Comparison of ENCODE assay signal across 29 cellular contexts in the genomic region with DNA sequence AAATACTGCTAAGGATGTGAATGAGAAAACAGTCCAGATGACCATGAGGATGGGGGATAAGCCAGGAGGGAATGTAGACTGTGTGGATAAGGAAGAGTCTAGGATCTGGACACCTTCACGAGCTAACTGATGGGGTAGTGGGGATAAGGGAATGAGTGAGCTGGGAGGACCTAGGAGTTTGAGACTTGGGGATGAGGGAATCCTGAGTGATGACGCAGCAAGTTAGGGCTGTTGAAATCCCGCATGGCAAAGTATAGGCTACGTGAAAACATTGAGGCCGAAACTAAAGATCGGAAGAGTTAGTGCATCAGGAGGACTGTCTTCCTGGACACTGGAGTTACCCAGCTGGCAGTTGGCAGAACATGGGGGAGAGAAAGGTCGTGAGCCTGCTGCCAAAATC.
"Had no signal": no experiment of that assay in that cellular context is flagged by ENCODE, and none has a peak within 500 bp of the region (broad histone marks: within the 10 kb centered on the region; RNA-seq: fewer than 3 reads in every experiment).

No MANE protein-coding gene starts in this region.

- H3K9me3 ChIP-seq: heart right ventricle, left ventricle myocardium inferior, lower lobe of right lung, pancreas, prostate gland, suprapubic skin, thoracic aorta, tibial artery, upper lobe of right lung had no signal

- H3K27ac ChIP-seq: hepatocyte, left ventricle myocardium inferior, lower lobe of right lung, pancreas, prostate gland, skin epidermis, suprapubic skin, thoracic aorta, tibial artery, upper lobe of right lung had no signal

- ATAC-seq: heart right ventricle; lower lobe of right lung; naive thymus-derived CD8-positive, alpha-beta T cell; pancreas; right cardiac atrium; sciatic nerve; stimulated activated naive B cell treated with anti-CD40 and anti-IgM and Interleukin-4, amounts not matched to agents 10 μg/mL and 1 μg/mL and 100 μg/mL, for 72 hours; stimulated activated naive CD8-positive, alpha-beta T cell treated with anti-CD3 and anti-CD28 coated beads, Interleukin-15, Interleukin-2, amounts not matched to agents 100 U/mL and 50 U/mL, for 24 hours; upper lobe of right lung had no signal

- H3K27me3 ChIP-seq: heart right ventricle, hepatocyte, pancreas, tibial artery, upper lobe of right lung had no signal

- FAIRE-seq: pancreas, urothelium cell line had no signal

- H3K79me2 ChIP-seq: hepatocyte had no signal

- H3K4me3 Mint-ChIP-seq: naive thymus-derived CD8-positive, alpha-beta T cell; nephron progenitor cell; stimulated activated naive B cell treated with anti-CD40 and anti-IgM and Interleukin-4, amounts not matched to agents 10 μg/mL and 1 μg/mL and 100 μg/mL, for 72 hours had no signal

- H3K9me3 Mint-ChIP-seq: naive thymus-derived CD8-positive, alpha-beta T cell; nephron progenitor cell; stimulated activated naive B cell treated with anti-CD40 and anti-IgM and Interleukin-4, amounts not matched to agents 10 μg/mL and 1 μg/mL and 100 μg/mL, for 72 hours had no signal

- H3K36me3 ChIP-seq: heart right ventricle, left ventricle myocardium inferior, lower lobe of right lung, pancreas, prostate gland, suprapubic skin, thoracic aorta, tibial artery, upper lobe of right lung had no signal

- DNase-seq: heart right ventricle; islet precursor cell; left ventricle myocardium inferior; lower lobe of right lung; mammary epithelial cell; mesenchymal stem cell; naive thymus-derived CD8-positive, alpha-beta T cell; nephron progenitor cell; nucleus accumbens; pancreas; posterior cingulate gyrus; retina; right cardiac atrium; stimulated activated CD4-positive, alpha-beta T cell treated with anti-CD3 and anti-CD28 coated beads, Interleukin-12 subunit alpha, Interleukin-12 subunit beta, amount 100 ng/mL, for 4 hours; stimulated activated CD4-positive, alpha-beta T cell treated with anti-CD3 and anti-CD28 coated beads, Interleukin-15, amount 100 ng/mL, for 24 hours; stimulated activated CD4-positive, alpha-beta T cell treated with anti-CD3 and anti-CD28 coated beads, Interleukin-2, amount 100 ng/mL, for 24 hours; stimulated activated CD4-positive, alpha-beta T cell treated with anti-CD3 and anti-CD28 coated beads, Interleukin-4, amount 100 ng/mL, for 1 hour; stimulated activated naive B cell treated with anti-CD40 and anti-IgM and Interleukin-4, amounts not matched to agents 10 μg/mL and 1 μg/mL and 100 μg/mL, for 72 hours; stimulated activated naive CD8-positive, alpha-beta T cell treated with anti-CD3 and anti-CD28 coated beads, Interleukin-15, Interleukin-2, amounts not matched to agents 100 U/mL and 50 U/mL, for 24 hours; tibial artery; trophoblast cell; upper lobe of right lung had no signal

- H3K27ac Mint-ChIP-seq: naive thymus-derived CD8-positive, alpha-beta T cell; nephron progenitor cell; stimulated activated naive B cell treated with anti-CD40 and anti-IgM and Interleukin-4, amounts not matched to agents 10 μg/mL and 1 μg/mL and 100 μg/mL, for 72 hours had no signal

- H3K36me3 Mint-ChIP-seq: naive thymus-derived CD8-positive, alpha-beta T cell; stimulated activated naive B cell treated with anti-CD40 and anti-IgM and Interleukin-4, amounts not matched to agents 10 μg/mL and 1 μg/mL and 100 μg/mL, for 72 hours had no signal

- H2AFZ ChIP-seq: hepatocyte had no signal

- H3K4me2 ChIP-seq: hepatocyte had no signal

- H3K4me1 ChIP-seq: pancreas, prostate gland had no signal

- H3K4me3 ChIP-seq: heart right ventricle, hepatocyte, left ventricle myocardium inferior, lower lobe of right lung, pancreas, prostate gland, skin epidermis, suprapubic skin, thoracic aorta, tibial artery, upper lobe of right lung had no signal
